ENCODE assay signal across 12 cellular contexts in genomic region chr10:104334561-104334960, GRCh38. TPM values are rescaled to one million over a fixed set of nuclear protein-coding genes. Genes with fewer than 3 reads are reported as not detected.
DNase-seq lines count a peak whose midpoint lies in the region; ATAC-seq and TF ChIP-seq lines count a peak whose summit lies in the region.
"Had no signal": no experiment of that assay in that cellular context is flagged by ENCODE, and none has a peak within 500 bp of the region (broad histone marks: within the 10 kb centered on the region; RNA-seq: fewer than 3 reads in every experiment).

No MANE protein-coding gene starts in this region.

- H3K4me1 ChIP-seq in BLaER1 treated with 17β-estradiol and CSF1 and Interleukin-3, amounts not matched to agents 10 nM and 100 nM = peaks cover 73 to 83% (median 77%) of the 10 kb centered on the region in 10 experiments
- peaks cover 77% of the 10 kb centered on the region for H3K4me1 ChIP-seq in PC-9 (replicated peaks; ENCODE audit: insufficient read depth)
- H3K4me1 ChIP-seq in esophagus (ENCODE audit: control insufficient read depth in 2 of 2, insufficient read depth in 2 of 2, low read length in 1 of 2) = peaks cover 12 to 34% of the 10 kb centered on the region in 2 donors
- peaks cover 49 to 52% of the 10 kb centered on the region in 2 experiments for H3K4me1 ChIP-seq in trophoblast cell (ENCODE audit: control insufficient read depth in 1 of 2, insufficient read depth in 2 of 2, low read length in 2 of 2)

- H3K79me1 ChIP-seq in trophoblast cell (ENCODE audit: low read length) = peaks cover 30% of the 10 kb centered on the region

- no peak overlapping the region for H2BK12ac ChIP-seq in trophoblast cell (ENCODE audit: low read length)

- no peak overlapping the region for H3K27ac ChIP-seq in BLaER1 treated with 17β-estradiol and CSF1 and Interleukin-3, amounts not matched to agents 10 nM and 100 nM
- H3K27ac ChIP-seq in PC-9 (peak overlapping the region; percentile 94), esophagus (ENCODE audit: low read depth in 2 of 2, low read length in 1 of 2) (peak overlapping the region; percentile 98 to 100), trophoblast cell (ENCODE audit: low read depth, low read length) (no peak overlapping the region)
- H3K27ac ChIP-seq: GM23248 had no signal

- H4K20me1 ChIP-seq in BLaER1 treated with 17β-estradiol and CSF1 and Interleukin-3, amounts not matched to agents 10 nM and 100 nM = peaks cover 67 to 85% (median 74%) of the 10 kb centered on the region in 11 experiments
- no peaks in the 10 kb centered on the region for H4K20me1 ChIP-seq in PC-9 (ENCODE audit: insufficient read depth)

- H3K4me2 ChIP-seq in BLaER1 treated with 17β-estradiol and CSF1 and Interleukin-3, amounts not matched to agents 10 nM and 100 nM = peak overlapping the region; percentile 84 to 99 (median 97); a peak in 20 of 22 replicates
- peak overlapping the region; percentile 92 for H3K4me2 ChIP-seq in PC-9
- H3K4me2 ChIP-seq in trophoblast cell (ENCODE audit: low read length) = no peak overlapping the region

- no peak overlapping the region for H2AK5ac ChIP-seq in trophoblast cell (ENCODE audit: low read length)

- H3K9me3 ChIP-seq in BLaER1 treated with 17β-estradiol and CSF1 and Interleukin-3, amounts not matched to agents 10 nM and 100 nM (replicated peaks in 1 of 11) = no peaks in the 10 kb centered on the region
- H3K9me3 ChIP-seq in PC-9 (ENCODE audit: insufficient read depth, low read depth) = no peaks in the 10 kb centered on the region
- no peaks in the 10 kb centered on the region for H3K9me3 ChIP-seq in esophagus (ENCODE audit: control insufficient read depth in 2 of 2, insufficient read depth in 1 of 2, low read depth in 1 of 2, low read length in 1 of 2)
- no peaks in the 10 kb centered on the region for H3K9me3 ChIP-seq in trophoblast cell (ENCODE audit: insufficient read depth, low read depth, low read length)

- WGBS in esophagus, 2 donors = 85 to 91% methylated on average over 6 of the region's 6 CpGs
- WGBS in trophoblast cell (ENCODE audit: extremely low coverage, insufficient coverage, insufficient read length) = no CpG with 5 or more reads among the region's 6 CpGs

- H3K23ac ChIP-seq in trophoblast cell (ENCODE audit: low read length) = no peak overlapping the region

- POLR2A ChIA-PET in PC-9 (lab: Charles Lee; ENCODE audit: unreplicated experiment) = no interaction called here

- no peak overlapping the region for H2BK5ac ChIP-seq in trophoblast cell (ENCODE audit: low read depth, low read length, poor library complexity)

- no peaks in the 10 kb centered on the region for H3K9me2 ChIP-seq in PC-9 (ENCODE audit: insufficient read depth)

- BruUV-seq in PC-9 (replicated peaks; lab: Mats Ljungman, UMichigan) = no TSS peak

- CTCF ChIA-PET in PC-9 (lab: Charles Lee) = interaction anchor here (0.6 kb wide), 1 partner anchor 28 kb away, joined by 4 read pairs; no protein-coding TSS in a partner anchor

- no peak overlapping the region for H3K14ac ChIP-seq in trophoblast cell (ENCODE audit: low read length)

- no peak overlapping the region for H4K8ac ChIP-seq in trophoblast cell (ENCODE audit: low read depth, low read length)

- peak overlapping the region in 2 of 11 experiments; percentile 6 to 38; a peak in 2 of 22 replicates for H3K9ac ChIP-seq in BLaER1 treated with 17β-estradiol and CSF1 and Interleukin-3, amounts not matched to agents 10 nM and 100 nM
- no peak overlapping the region for H3K9ac ChIP-seq in trophoblast cell (ENCODE audit: low read length)
- H3K9ac ChIP-seq: GM23248, parathyroid adenoma had no signal

- DNase-seq in PC-9 (no peak), trophoblast cell (no peak), NCI-H748 treated with DMSO at 0.1 percent for 48 hours (lab: John Stamatoyannopoulos, UW) (no peak)
- DNase-seq: central memory CD4-positive, alpha-beta T cell; foreskin fibroblast; GM23248 had no signal

- intact Hi-C loops in PC-9 (cut with micrococcal nuclease; ENCODE audit: unreplicated experiment) = loop anchor here (10.0 kb wide), 1 partner anchor 440 kb away; no protein-coding TSS in a partner anchor

- H4K91ac ChIP-seq in trophoblast cell (ENCODE audit: low read depth, low read length) = no peak overlapping the region

- H3K27me3 ChIP-seq in BLaER1 treated with 17β-estradiol and CSF1 and Interleukin-3, amounts not matched to agents 10 nM and 100 nM = peaks cover 0 to under 1% (median 0%) of the 10 kb centered on the region in 11 experiments; a peak in 1 of 22 replicates
- no peaks in the 10 kb centered on the region for H3K27me3 ChIP-seq in PC-9 (ENCODE audit: insufficient read depth, low read depth)
- no peaks in the 10 kb centered on the region for H3K27me3 ChIP-seq in esophagus (ENCODE audit: control insufficient read depth in 1 of 2, insufficient read depth in 2 of 2, low read length in 2 of 2)
- no peaks in the 10 kb centered on the region for H3K27me3 ChIP-seq in trophoblast cell (ENCODE audit: insufficient read depth, low read length)

- H2AFZ ChIP-seq in PC-9 (no peak overlapping the region), trophoblast cell (ENCODE audit: insufficient read depth, low read length, poor library complexity) (no peak overlapping the region)
- H2AFZ ChIP-seq: GM23248, parathyroid adenoma had no signal

- 0 out of 20 replicates have a peak overlapping the region, but pooled peaks of 1 of the 10 experiments have one; percentile 89 for H3K4me3 ChIP-seq in BLaER1 treated with 17β-estradiol and CSF1 and Interleukin-3, amounts not matched to agents 10 nM and 100 nM
- H3K4me3 ChIP-seq in PC-9 (peak overlapping the region; percentile 92; the same call in 1 of the 2 replicates), esophagus (ENCODE audit: low read depth in 1 of 2, low read length in 2 of 2) (peak overlapping the region in 1 of 2 donors; percentile 36), trophoblast cell (ENCODE audit: low read depth, low read length) (no peak overlapping the region)
- H3K4me3 ChIP-seq: GM23248 had no signal

- peaks cover 60% of the 10 kb centered on the region for H3F3A ChIP-seq in PC-9 (ENCODE audit: insufficient read depth, low read depth)

- H2BK120ac ChIP-seq in trophoblast cell (ENCODE audit: insufficient read depth, low read length, poor library complexity) = no peak overlapping the region

- ATAC-seq in HG02571 (IDR thresholded peaks at IDR 0.05; ENCODE audit: unreplicated experiment) (no peak), GM21576 (IDR thresholded peaks at IDR 0.05; ENCODE audit: unreplicated experiment) (no peak), GM19324 (IDR thresholded peaks at IDR 0.05; ENCODE audit: low FRiP score, unreplicated experiment) (no peak)

- H4K12ac ChIP-seq in trophoblast cell (ENCODE audit: low read depth, low read length) = no peak overlapping the region

- peak overlapping the region; percentile 87 for H3K4ac ChIP-seq in trophoblast cell (ENCODE audit: low read depth, low read length)

- TF ChIP-seq CTCF in PC-9 (conservative IDR thresholded peaks at IDR 0.05) = no peak

- H3K79me2 ChIP-seq in PC-9 (ENCODE audit: low read depth) (peaks cover 79% of the 10 kb centered on the region), trophoblast cell (ENCODE audit: control insufficient read depth, insufficient read depth, low read length, poor library complexity) (peaks cover 29% of the 10 kb centered on the region)

- H3K18ac ChIP-seq in trophoblast cell (ENCODE audit: low read length) = no peak overlapping the region

- H3K36me3 ChIP-seq in BLaER1 treated with 17β-estradiol and CSF1 and Interleukin-3, amounts not matched to agents 10 nM and 100 nM = peaks cover 7 to 57% (median 27%) of the 10 kb centered on the region in 11 experiments; a peak in 16 of 22 replicates
- no peaks in the 10 kb centered on the region for H3K36me3 ChIP-seq in PC-9 (ENCODE audit: low read depth)
- H3K36me3 ChIP-seq in esophagus (ENCODE audit: control insufficient read depth in 2 of 2, insufficient read depth in 2 of 2, low read length in 1 of 2) = peaks cover 0 to 9% of the 10 kb centered on the region in 2 donors
- peaks cover 0 to 2% of the 10 kb centered on the region in 2 experiments for H3K36me3 ChIP-seq in trophoblast cell (ENCODE audit: control insufficient read depth in 1 of 2, insufficient read depth in 2 of 2, low read length in 2 of 2)

RNA-seq across cellular contexts. Expression of gene ITPRIP, which starts 3.7 kb away (rescaled TPM):
- 6.7 and 8.5 TPM in 2 replicates for total RNA-seq in PC-9 (2021)
- polyA plus RNA-seq in esophagus = 10 to 100 TPM; 34.0 to 34.5 TPM
- 15.6 and 16.0 TPM in 2 replicates for polyA plus RNA-seq in trophoblast cell (2013)

RNA-seq across cellular contexts. Expression of gene CFAP58, which starts 19.1 kb away (rescaled TPM):
- total RNA-seq in PC-9 (2021) = 0.15 and 0.31 TPM in 2 replicates
- under 1 TPM; 0.11 to 0.14 TPM for polyA plus RNA-seq in esophagus
- 0.68 and 0.77 TPM in 2 replicates for polyA plus RNA-seq in trophoblast cell (2013)

Comparison
In these comparisons a context has a peak if more than half of its experiments do, and no peak if none do; other contexts are left out.
1. H3K27ac ChIP-seq: peak in PC-9 (single experiment) and esophagus (2 of 2); none in BLaER1 treated with 17β-estradiol and CSF1 and Interleukin-3, amounts not matched to agents 10 nM and 100 nM (0 of 11) and trophoblast cell (single experiment).